8 cellular contexts compared by ENCODE assay signal in the genomic region with DNA sequence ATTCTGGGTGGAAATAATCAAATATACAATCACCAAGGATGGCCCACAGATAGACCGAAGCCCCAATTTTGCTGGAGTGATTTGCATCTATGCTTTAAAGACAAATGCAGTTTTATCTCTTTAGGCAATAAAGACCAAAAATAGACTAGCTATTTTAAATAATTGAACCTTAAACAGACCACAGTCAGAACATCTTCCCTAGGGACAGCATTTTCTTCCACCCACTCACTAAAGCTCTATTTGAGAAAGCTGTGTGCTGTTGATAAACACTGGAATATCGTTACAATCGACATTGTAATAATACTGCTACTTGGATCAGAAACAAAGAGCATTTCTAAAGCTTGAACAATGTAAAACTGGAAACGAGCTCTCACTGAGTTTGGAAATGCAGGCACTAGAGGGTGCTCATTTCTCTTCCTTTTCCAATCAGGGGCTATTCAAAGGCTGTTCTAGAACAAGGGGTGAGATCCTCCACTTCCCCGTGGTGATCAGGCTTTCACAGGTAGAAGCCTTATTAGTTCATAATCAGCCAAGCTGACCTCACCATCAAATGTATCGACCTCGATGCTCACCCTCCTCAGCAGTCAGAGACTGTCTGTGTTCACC.
A peak's percentile ranks its signal among the peaks of the same experiment; 100 is the strongest.
DNase-seq lines count a peak whose midpoint lies in the region; ATAC-seq and TF ChIP-seq lines count a peak whose summit lies in the region.
"Not testable (repeated sequence)": the region's sequence is repeated elsewhere in the genome, so short reads cannot be mapped to it uniquely, and the experiment has no call there.

No MANE protein-coding gene starts in this region.

- peak overlapping the region in 8 of 11 experiments; percentile 1 to 58 (median 43); a peak in 14 of 22 replicates for H3K4me2 ChIP-seq in BLaER1 treated with 17β-estradiol and CSF1 and Interleukin-3, amounts not matched to agents 10 nM and 100 nM

- H3K4me1 ChIP-seq in BLaER1 treated with 17β-estradiol and CSF1 and Interleukin-3, amounts not matched to agents 10 nM and 100 nM = peaks cover 22 to 52% (median 44%) of the 10 kb centered on the region in 10 experiments
- H3K4me1 ChIP-seq in Panc1 (ENCODE audit: control insufficient read depth, insufficient read depth, low read length) = not testable (repeated sequence)
- H3K4me1 ChIP-seq in adipocyte (ENCODE audit: control insufficient read depth, insufficient read depth, low read length) = peaks cover 12% of the 10 kb centered on the region
- peaks cover 4 to 54% of the 10 kb centered on the region in 2 donors for H3K4me1 ChIP-seq in naive thymus-derived CD4-positive, alpha-beta T cell (ENCODE audit: control insufficient read depth in 2 of 2, insufficient read depth in 2 of 2, low read length in 2 of 2)

- H4K20me1 ChIP-seq in BLaER1 treated with 17β-estradiol and CSF1 and Interleukin-3, amounts not matched to agents 10 nM and 100 nM = not testable (repeated sequence)

- H3K4me1 Mint-ChIP-seq in HFFc6 (ENCODE audit: low read depth) = peaks cover 35% of the 10 kb centered on the region
- peaks cover 51 to 87% (median 83%) of the 10 kb centered on the region in 7 donors for H3K4me1 Mint-ChIP-seq in naive thymus-derived CD4-positive, alpha-beta T cell

- BruUV-seq in Panc1 (replicated peaks; lab: Mats Ljungman, UMichigan) = not testable (repeated sequence)

- H3K9me3 ChIP-seq in BLaER1 treated with 17β-estradiol and CSF1 and Interleukin-3, amounts not matched to agents 10 nM and 100 nM (replicated peaks in 1 of 11); Panc1 (ENCODE audit: control insufficient read depth, insufficient read depth, low read depth, low read length); adipocyte (ENCODE audit: control insufficient read depth, low read length); naive thymus-derived CD4-positive, alpha-beta T cell (ENCODE audit: control insufficient read depth in 2 of 3, low read length in 3 of 3): not testable (repeated sequence)

- not testable (repeated sequence) for H3K4me3 Mint-ChIP-seq in HFFc6
- peak overlapping the region in 1 of 10 donors; percentile 8 for H3K4me3 Mint-ChIP-seq in naive thymus-derived CD4-positive, alpha-beta T cell

- not testable (repeated sequence) for H3K27me3 Mint-ChIP-seq in HFFc6 (ENCODE audit: insufficient read depth); naive thymus-derived CD4-positive, alpha-beta T cell

- not testable (repeated sequence) for DNase-seq in HFFc6; Panc1 (ENCODE audit: low read depth, low spot score); choroid plexus epithelial cell (ENCODE audit: low read depth); fibroblast of villous mesenchyme (ENCODE audit: low read depth); naive thymus-derived CD4-positive, alpha-beta T cell
- DNase-seq in adipocyte (ENCODE audit: low read depth) = peak; percentile 60

- H3K4me3 ChIP-seq in BLaER1 treated with 17β-estradiol and CSF1 and Interleukin-3, amounts not matched to agents 10 nM and 100 nM; Panc1 (ENCODE audit: low read depth in 2 of 2, low read length in 2 of 2); adipocyte (ENCODE audit: low read length); choroid plexus epithelial cell (ENCODE audit: low read depth, low read length); fibroblast of villous mesenchyme (ENCODE audit: low read depth, low read length); naive thymus-derived CD4-positive, alpha-beta T cell (ENCODE audit: low read length): not testable (repeated sequence)

- not testable (repeated sequence) for H3K27me3 ChIP-seq in BLaER1 treated with 17β-estradiol and CSF1 and Interleukin-3, amounts not matched to agents 10 nM and 100 nM; Panc1 (ENCODE audit: control insufficient read depth, insufficient read depth, low read length); adipocyte (replicated peaks; ENCODE audit: control insufficient read depth, insufficient read depth, low read length); naive thymus-derived CD4-positive, alpha-beta T cell (ENCODE audit: control insufficient read depth in 2 of 2, insufficient read depth in 2 of 2, low read length in 2 of 2)

- intact Hi-C loops in Panc1 (cut with micrococcal nuclease; ENCODE audit: unreplicated experiment); naive thymus-derived CD4-positive, alpha-beta T cell (cut with micrococcal nuclease): not testable (repeated sequence)

- H3K27ac Mint-ChIP-seq in HFFc6 = peak overlapping the region; percentile 8; the same call in 1 of the 2 replicates
- peak overlapping the region in 7 of 9 donors; percentile 11 to 86 (median 58) for H3K27ac Mint-ChIP-seq in naive thymus-derived CD4-positive, alpha-beta T cell

- not testable (repeated sequence) for H3K27ac ChIP-seq in BLaER1 treated with 17β-estradiol and CSF1 and Interleukin-3, amounts not matched to agents 10 nM and 100 nM; Panc1 (ENCODE audit: low read length); naive thymus-derived CD4-positive, alpha-beta T cell (ENCODE audit: low read depth, low read length)
- peak overlapping the region; percentile 56 for H3K27ac ChIP-seq in temporal lobe (ENCODE audit: low read depth, low read length)

- H3K36me3 ChIP-seq in BLaER1 treated with 17β-estradiol and CSF1 and Interleukin-3, amounts not matched to agents 10 nM and 100 nM; Panc1 (ENCODE audit: control insufficient read depth, insufficient read depth, low read length); adipocyte (ENCODE audit: control insufficient read depth, insufficient read depth, low read length, severe bottlenecking); naive thymus-derived CD4-positive, alpha-beta T cell (ENCODE audit: control insufficient read depth in 2 of 3, insufficient read depth in 3 of 3, low read length in 3 of 3): not testable (repeated sequence)

- CTCF ChIA-PET in Panc1 (lab: Charles Lee) = not testable (repeated sequence)
- CTCF ChIA-PET in naive thymus-derived CD4-positive, alpha-beta T cell (lab: Charles Lee) = interaction anchor here (1.1 to 16.6 kb wide), 8 partner anchors 8 to 68 kb away, joined by 3 to 452 read pairs (median 4); no protein-coding TSS in a partner anchor

- not testable (repeated sequence) for H3K9me3 Mint-ChIP-seq in HFFc6; naive thymus-derived CD4-positive, alpha-beta T cell

- POLR2A ChIA-PET in Panc1 (lab: Charles Lee) = not testable (repeated sequence)
- POLR2A ChIA-PET in naive thymus-derived CD4-positive, alpha-beta T cell (lab: Charles Lee) = interaction anchor here (2.6 kb wide), 1 partner anchor 16 kb away, joined by 10 read pairs; no protein-coding TSS in a partner anchor

- ATAC-seq in Panc1 = peak; percentile 41; the same call in 1 of the 2 replicates
- not testable (repeated sequence) for ATAC-seq in naive thymus-derived CD4-positive, alpha-beta T cell

- not testable (repeated sequence) for H3K36me3 Mint-ChIP-seq in HFFc6 (ENCODE audit: low read depth); naive thymus-derived CD4-positive, alpha-beta T cell

- TF ChIP-seq CTCF in HFFc6 (IDR thresholded peaks at IDR 0.05) (peak; percentile 43; the same call in 1 of the 2 replicates), choroid plexus epithelial cell (conservative IDR thresholded peaks at IDR 0.05; ENCODE audit: low read depth, low read length) (peak; percentile 31), fibroblast of villous mesenchyme (IDR thresholded peaks at IDR 0.05; ENCODE audit: insufficient read depth, low read depth, low read length) (peak; percentile 8)
- not testable (repeated sequence) for TF ChIP-seq CTCF in Panc1 (IDR thresholded peaks at IDR 0.05)

- H3K9ac ChIP-seq in BLaER1 treated with 17β-estradiol and CSF1 and Interleukin-3, amounts not matched to agents 10 nM and 100 nM; adipocyte (ENCODE audit: low read length): not testable (repeated sequence)

- in situ Hi-C loops in Panc1 (cut with HindIII; ENCODE audit: low pct_unique_long_range_greater_than_20kb, low sequenced_read_pairs) = not testable (repeated sequence)
